13 cellular contexts compared by ENCODE assay signal in genomic region chr19:4371898-4372629, GRCh38. TPM values are rescaled to one million over a fixed set of nuclear protein-coding genes. Genes with fewer than 3 reads are reported as not detected.
DNase-seq lines count a peak whose midpoint lies in the region; ATAC-seq and TF ChIP-seq lines count a peak whose summit lies in the region.
"Had no signal": no experiment of that assay in that cellular context is flagged by ENCODE, and none has a peak within 500 bp of the region (broad histone marks: within the 10 kb centered on the region; RNA-seq: fewer than 3 reads in every experiment).

No MANE protein-coding gene starts in this region.

- TF ChIP-seq RAD21 in liver (IDR thresholded peaks at IDR 0.05), result no peak

- H3K4me3 ChIP-seq in liver (ENCODE audit: low read depth in 1 of 3, low read length in 3 of 3), result no peak overlapping the region
- H3K4me3 ChIP-seq: heart left ventricle, ovary, thoracic aorta had no signal

- 88% methylated on average over 15 of the region's 15 CpGs for WGBS in liver

- H3K9me3 Mint-ChIP-seq in T-helper 2 cell treated with Interferon-gamma antibody and Interleukin-4, amounts not matched to agents 5 μg/mL and 100 μg/mL, for 36 hours, result no peaks in the 10 kb centered on the region
- no peaks in the 10 kb centered on the region for H3K9me3 Mint-ChIP-seq in activated CD4-positive, alpha-beta memory T cell treated with anti-CD3 and anti-CD28 coated beads, Interleukin-2, amount 10 ng/mL, durations not matched to agents 7 days and 5 days
- H3K9me3 Mint-ChIP-seq in stimulated activated naive B cell treated with anti-CD40 and anti-IgM and Interleukin-4, amounts not matched to agents 10 μg/mL and 1 μg/mL and 100 μg/mL, for 72 hours, result no peaks in the 10 kb centered on the region

- H3K27ac ChIP-seq in liver (ENCODE audit: low read depth in 1 of 2, low read length in 2 of 2), result peak overlapping the region; percentile 4 to 28
- H3K27ac ChIP-seq: 22Rv1, ovary had no signal

- no peaks in the 10 kb centered on the region for H3K9me3 ChIP-seq in liver (ENCODE audit: control insufficient read depth in 4 of 4, low read length in 3 of 4)
- H3K9me3 ChIP-seq: heart left ventricle, ovary, thoracic aorta had no signal

- POLR2A ChIA-PET in activated CD4-positive, alpha-beta memory T cell treated with anti-CD3 and anti-CD28 coated beads, Interleukin-2, amount 10 ng/mL, durations not matched to agents 7 days and 5 days (lab: Charles Lee), result no interaction called here

- ATAC-seq in stimulated activated naive B cell treated with anti-CD40 and anti-IgM and Interleukin-4, amounts not matched to agents 10 μg/mL and 1 μg/mL and 100 μg/mL, for 72 hours (replicated peaks), result no peak
- ATAC-seq in HG03139 (IDR thresholded peaks at IDR 0.05; ENCODE audit: unreplicated experiment) (no peak), GM21786 (IDR thresholded peaks at IDR 0.05; ENCODE audit: unreplicated experiment) (no peak)
- ATAC-seq: heart left ventricle had no signal

- no peak overlapping the region for H3K9ac ChIP-seq in liver (ENCODE audit: low read depth in 1 of 2, low read length in 2 of 2)

- H3K27ac Mint-ChIP-seq in T-helper 2 cell treated with Interferon-gamma antibody and Interleukin-4, amounts not matched to agents 5 μg/mL and 100 μg/mL, for 36 hours, result peak overlapping the region; percentile 49
- H3K27ac Mint-ChIP-seq in activated CD4-positive, alpha-beta memory T cell treated with anti-CD3 and anti-CD28 coated beads, Interleukin-2, amount 10 ng/mL, durations not matched to agents 7 days and 5 days, result peak overlapping the region; percentile 97
- H3K27ac Mint-ChIP-seq in stimulated activated naive B cell treated with anti-CD40 and anti-IgM and Interleukin-4, amounts not matched to agents 10 μg/mL and 1 μg/mL and 100 μg/mL, for 72 hours, result peak overlapping the region; percentile 95

- H3K27me3 ChIP-seq in liver (ENCODE audit: control insufficient read depth in 4 of 4, insufficient read depth in 4 of 4, low read length in 3 of 4), result no peaks in the 10 kb centered on the region
- H3K27me3 ChIP-seq: heart left ventricle, ovary had no signal

- H3K4me3 Mint-ChIP-seq in T-helper 2 cell treated with Interferon-gamma antibody and Interleukin-4, amounts not matched to agents 5 μg/mL and 100 μg/mL, for 36 hours, result no peak overlapping the region
- no peak overlapping the region for H3K4me3 Mint-ChIP-seq in activated CD4-positive, alpha-beta memory T cell treated with anti-CD3 and anti-CD28 coated beads, Interleukin-2, amount 10 ng/mL, durations not matched to agents 7 days and 5 days
- H3K4me3 Mint-ChIP-seq in stimulated activated naive B cell treated with anti-CD40 and anti-IgM and Interleukin-4, amounts not matched to agents 10 μg/mL and 1 μg/mL and 100 μg/mL, for 72 hours, result peak overlapping the region; percentile 32 to 50

- peaks cover 0 to 4% (median 2%) of the 10 kb centered on the region in 4 donors for H3K36me3 ChIP-seq in liver (ENCODE audit: control insufficient read depth in 4 of 4, insufficient read depth in 3 of 4, low read depth in 1 of 4, low read length in 3 of 4)
- H3K36me3 ChIP-seq: ovary, thoracic aorta had no signal

- H3K4me1 Mint-ChIP-seq in T-helper 2 cell treated with Interferon-gamma antibody and Interleukin-4, amounts not matched to agents 5 μg/mL and 100 μg/mL, for 36 hours (ENCODE audit: low read depth), result peaks cover 49% of the 10 kb centered on the region
- peaks cover 81% of the 10 kb centered on the region for H3K4me1 Mint-ChIP-seq in activated CD4-positive, alpha-beta memory T cell treated with anti-CD3 and anti-CD28 coated beads, Interleukin-2, amount 10 ng/mL, durations not matched to agents 7 days and 5 days
- peaks cover 73 to 100% of the 10 kb centered on the region in 2 donors for H3K4me1 Mint-ChIP-seq in stimulated activated naive B cell treated with anti-CD40 and anti-IgM and Interleukin-4, amounts not matched to agents 10 μg/mL and 1 μg/mL and 100 μg/mL, for 72 hours

- H3K27me3 Mint-ChIP-seq in T-helper 2 cell treated with Interferon-gamma antibody and Interleukin-4, amounts not matched to agents 5 μg/mL and 100 μg/mL, for 36 hours (ENCODE audit: low read depth), result no peaks in the 10 kb centered on the region
- no peaks in the 10 kb centered on the region for H3K27me3 Mint-ChIP-seq in activated CD4-positive, alpha-beta memory T cell treated with anti-CD3 and anti-CD28 coated beads, Interleukin-2, amount 10 ng/mL, durations not matched to agents 7 days and 5 days
- no peaks in the 10 kb centered on the region for H3K27me3 Mint-ChIP-seq in stimulated activated naive B cell treated with anti-CD40 and anti-IgM and Interleukin-4, amounts not matched to agents 10 μg/mL and 1 μg/mL and 100 μg/mL, for 72 hours

- H3K4me1 ChIP-seq in liver (ENCODE audit: control insufficient read depth in 4 of 4, insufficient read depth in 4 of 4, low read length in 3 of 4), result peaks cover 28 to 87% (median 56%) of the 10 kb centered on the region in 4 donors

- TF ChIP-seq CTCF in liver (IDR thresholded peaks at IDR 0.05; ENCODE audit: low read depth, low read length, missing input control), result no peak

- CTCF ChIA-PET in activated CD4-positive, alpha-beta memory T cell treated with anti-CD3 and anti-CD28 coated beads, Interleukin-2, amount 10 ng/mL, durations not matched to agents 7 days and 5 days (lab: Charles Lee), result interaction anchor here (0.9 to 1.1 kb wide), 3 partner anchors 19 to 28 kb away, joined by 3 to 4 read pairs (median 3); partner anchors contain the start of gene SH3GL1

- DNase-seq in T-helper 2 cell treated with Interferon-gamma antibody and Interleukin-4, amounts not matched to agents 5 μg/mL and 100 μg/mL, for 36 hours (ENCODE audit: low spot score), result no peak
- DNase-seq in T-helper 2 cell, result no peak
- no peak for DNase-seq in activated CD4-positive, alpha-beta memory T cell treated with anti-CD3 and anti-CD28 coated beads, Interleukin-2, amount 10 ng/mL, durations not matched to agents 7 days and 5 days
- DNase-seq in stimulated activated naive B cell treated with anti-CD40 and anti-IgM and Interleukin-4, amounts not matched to agents 10 μg/mL and 1 μg/mL and 100 μg/mL, for 72 hours, result no peak
- DNase-seq in activated effector memory CD4-positive, alpha-beta T cell treated with Interleukin-2 at 50 U/mL for 16 hours, result no peak
- DNase-seq: DMS 273 treated with DMSO at 0.1 percent for 48 hours had no signal

- H3K36me3 Mint-ChIP-seq in T-helper 2 cell treated with Interferon-gamma antibody and Interleukin-4, amounts not matched to agents 5 μg/mL and 100 μg/mL, for 36 hours (ENCODE audit: low read depth), result peaks cover 14% of the 10 kb centered on the region
- peaks cover 8% of the 10 kb centered on the region for H3K36me3 Mint-ChIP-seq in activated CD4-positive, alpha-beta memory T cell treated with anti-CD3 and anti-CD28 coated beads, Interleukin-2, amount 10 ng/mL, durations not matched to agents 7 days and 5 days (ENCODE audit: low read depth)
- peaks cover 41 to 44% of the 10 kb centered on the region in 2 donors for H3K36me3 Mint-ChIP-seq in stimulated activated naive B cell treated with anti-CD40 and anti-IgM and Interleukin-4, amounts not matched to agents 10 μg/mL and 1 μg/mL and 100 μg/mL, for 72 hours

TF ChIP-seq in liver, 16 proteins besides CTCF, POLR2A, EP300 and RAD21:
- no peak for TF ChIP-seq EGR1 (IDR thresholded peaks at IDR 0.05; ENCODE audit: low read depth in 2 of 2)
- TF ChIP-seq ATF3 (IDR thresholded peaks at IDR 0.05), result no peak
- TF ChIP-seq HNF4G (IDR thresholded peaks at IDR 0.05), result no peak
- no peak for TF ChIP-seq GABPA (IDR thresholded peaks at IDR 0.05 in 1 of 2, conservative IDR thresholded peaks at IDR 0.05 in 1 of 2)
- TF ChIP-seq HNF4A (conservative IDR thresholded peaks at IDR 0.05), result no peak
TF ChIP-seq in liver: peak in this region for 0.

RNA-seq across cellular contexts. Expression of gene SH3GL1, which starts 28.3 kb away (rescaled TPM):
- total RNA-seq in activated CD4-positive, alpha-beta memory T cell treated with anti-CD3 and anti-CD28 coated beads, Interleukin-2, amount 10 ng/mL, durations not matched to agents 7 days and 5 days, result 10 to 100 TPM; 62.1 to 64.0 TPM
- 10 to 100 TPM; 16.7 to 19.7 TPM for total RNA-seq in liver
- 10 to 100 TPM; 16.5 to 27.8 TPM for polyA plus RNA-seq in liver

RNA-seq across cellular contexts. Expression of gene MPND, which starts 28.7 kb away (rescaled TPM):
- 10 to 100 TPM; 19.1 to 20.4 TPM for total RNA-seq in activated CD4-positive, alpha-beta memory T cell treated with anti-CD3 and anti-CD28 coated beads, Interleukin-2, amount 10 ng/mL, durations not matched to agents 7 days and 5 days
- 1 to 10 TPM; 4.7 to 9.9 TPM for total RNA-seq in liver
- polyA plus RNA-seq in liver, result 1 to 10 TPM; 9.0 to 9.4 TPM

RNA-seq across cellular contexts. Expression of gene CHAF1A, which starts 30.4 kb away (rescaled TPM):
- total RNA-seq in activated CD4-positive, alpha-beta memory T cell treated with anti-CD3 and anti-CD28 coated beads, Interleukin-2, amount 10 ng/mL, durations not matched to agents 7 days and 5 days, result 10 to 100 TPM; 71.7 to 82.5 TPM
- 10 to 100 TPM in 1 of 2 donors, 1 to 10 TPM in 1; 2.9 to 20.8 TPM for total RNA-seq in liver
- 1 to 10 TPM; 1.0 to 2.1 TPM for polyA plus RNA-seq in liver

RNA-seq across cellular contexts. Expression of gene STAP2, which starts 33.4 kb away (rescaled TPM):
- 1 to 10 TPM; 8.3 to 8.6 TPM for total RNA-seq in activated CD4-positive, alpha-beta memory T cell treated with anti-CD3 and anti-CD28 coated beads, Interleukin-2, amount 10 ng/mL, durations not matched to agents 7 days and 5 days
- total RNA-seq in liver, result 10 to 100 TPM in 1 of 2 donors, 1 to 10 TPM in 1; 8.6 to 26.4 TPM
- 10 to 100 TPM; 23.6 to 24.5 TPM for polyA plus RNA-seq in liver
- total RNA-seq: thoracic aorta had no signal

Comparison
In these comparisons a context has a peak if more than half of its experiments do, and no peak if none do; other contexts are left out.
1. H3K4me3 Mint-ChIP-seq: peak in stimulated activated naive B cell treated with anti-CD40 and anti-IgM and Interleukin-4, amounts not matched to agents 10 μg/mL and 1 μg/mL and 100 μg/mL, for 72 hours (2 of 2); none in T-helper 2 cell treated with Interferon-gamma antibody and Interleukin-4, amounts not matched to agents 5 μg/mL and 100 μg/mL, for 36 hours (single experiment) and activated CD4-positive, alpha-beta memory T cell treated with anti-CD3 and anti-CD28 coated beads, Interleukin-2, amount 10 ng/mL, durations not matched to agents 7 days and 5 days (single experiment).
2. Peak in every context shown above with its lines, with median percentiles within 50 percentile points of each other: H3K27ac Mint-ChIP-seq.